Comparison of ENCODE assay signal across 26 cellular contexts in genomic region chr2:54258171-54258570, GRCh38. TPM values are rescaled to one million over a fixed set of nuclear protein-coding genes. Genes with fewer than 3 reads are reported as not detected.
"Had no signal": no experiment of that assay in that cellular context is flagged by ENCODE, and none has a peak within 500 bp of the region (broad histone marks: within the 10 kb centered on the region; RNA-seq: fewer than 3 reads in every experiment).

No MANE protein-coding gene starts in this region.

- H3K36me3 Mint-ChIP-seq: activated naive CD8-positive, alpha-beta T cell treated with anti-CD3 and anti-CD28 coated beads, Interleukin-2, amount 10 ng/mL, durations not matched to agents 7 days and 5 days; brain; mesothelial cell of epicardium; natural killer cell; type B pancreatic cell had no signal

- ATAC-seq: activated T-cell treated with anti-CD3 and anti-CD28 coated beads, Interleukin-2, amount 50 U/mL, for 72 hours; natural killer cell; right lobe of liver; SK-N-SH treated with all-trans-retinoic acid at 6 μM for 48 hours had no signal

- H3K27me3 ChIP-seq: esophagus squamous epithelium, right lobe of liver, spleen, testis had no signal

- H3K9me3 Mint-ChIP-seq: activated CD4-positive, alpha-beta memory T cell treated with anti-CD3 and anti-CD28 coated beads, Interleukin-2, amount 10 ng/mL, durations not matched to agents 7 days and 5 days; brain; mesothelial cell of epicardium; natural killer cell; type B pancreatic cell had no signal

- H3K27ac ChIP-seq: coronary artery, esophagus squamous epithelium, left ventricle myocardium inferior, parathyroid adenoma, right lobe of liver, spleen, testis had no signal

- H3K4me3 ChIP-seq: coronary artery, esophagus squamous epithelium, left ventricle myocardium inferior, right lobe of liver, spleen, testis had no signal

- H3K4me1 ChIP-seq: esophagus squamous epithelium, left ventricle myocardium inferior, parathyroid adenoma, right lobe of liver, spleen had no signal

- H3K27ac Mint-ChIP-seq: activated CD4-positive, alpha-beta memory T cell treated with anti-CD3 and anti-CD28 coated beads, Interleukin-2, amount 10 ng/mL, durations not matched to agents 7 days and 5 days; activated naive CD4-positive, alpha-beta T cell treated with anti-CD3 and anti-CD28 coated beads for 36 hours; activated naive CD8-positive, alpha-beta T cell treated with anti-CD3 and anti-CD28 coated beads, Interleukin-2, amount 10 ng/mL, durations not matched to agents 7 days and 5 days; activated T-cell treated with anti-CD3 and anti-CD28 coated beads, Interleukin-2, amount 50 U/mL, for 72 hours; brain; endodermal cell; mesothelial cell of epicardium; natural killer cell; type B pancreatic cell had no signal

- H3K27me3 Mint-ChIP-seq: activated CD4-positive, alpha-beta memory T cell treated with anti-CD3 and anti-CD28 coated beads, Interleukin-2, amount 10 ng/mL, durations not matched to agents 7 days and 5 days; activated naive CD8-positive, alpha-beta T cell treated with anti-CD3 and anti-CD28 coated beads, Interleukin-2, amount 10 ng/mL, durations not matched to agents 7 days and 5 days; type B pancreatic cell had no signal

- H2AFZ ChIP-seq: parathyroid adenoma had no signal

- DNase-seq: activated CD4-positive, alpha-beta memory T cell treated with anti-CD3 and anti-CD28 coated beads, Interleukin-2, amount 10 ng/mL, durations not matched to agents 7 days and 5 days; activated CD4-positive, alpha-beta T cell treated with anti-CD3 and anti-CD28 coated beads for 48 hours; activated effector memory CD4-positive, alpha-beta T cell treated with Interleukin-2 at 50 U/mL for 16 hours; activated naive CD4-positive, alpha-beta T cell treated with anti-CD3 and anti-CD28 coated beads for 36 hours; activated naive CD8-positive, alpha-beta T cell treated with anti-CD3 and anti-CD28 coated beads, Interleukin-2, amount 10 ng/mL, durations not matched to agents 7 days and 5 days; activated T-cell treated with anti-CD3 and anti-CD28 coated beads, Interleukin-2, amount 50 U/mL, for 72 hours; central memory CD4-positive, alpha-beta T cell; endodermal cell; esophagus squamous epithelium; foreskin fibroblast; left ventricle myocardium inferior; natural killer cell; right lobe of liver; spleen; stimulated activated CD4-positive, alpha-beta T cell treated with anti-CD3 and anti-CD28 coated beads, Interleukin-4, amount 100 ng/mL, for 1 hour; stimulated activated naive CD4-positive, alpha-beta T cell; testis had no signal

- H3K9me3 ChIP-seq: left ventricle myocardium inferior, right lobe of liver, testis had no signal

- H3K36me3 ChIP-seq: esophagus squamous epithelium, left ventricle myocardium inferior, right lobe of liver had no signal

- H3K9ac ChIP-seq: parathyroid adenoma had no signal

- H3K4me1 Mint-ChIP-seq: activated CD4-positive, alpha-beta memory T cell treated with anti-CD3 and anti-CD28 coated beads, Interleukin-2, amount 10 ng/mL, durations not matched to agents 7 days and 5 days; activated naive CD8-positive, alpha-beta T cell treated with anti-CD3 and anti-CD28 coated beads, Interleukin-2, amount 10 ng/mL, durations not matched to agents 7 days and 5 days; endodermal cell; mesothelial cell of epicardium; natural killer cell had no signal

- H3K4me3 Mint-ChIP-seq: activated CD4-positive, alpha-beta memory T cell treated with anti-CD3 and anti-CD28 coated beads, Interleukin-2, amount 10 ng/mL, durations not matched to agents 7 days and 5 days; activated naive CD4-positive, alpha-beta T cell treated with anti-CD3 and anti-CD28 coated beads for 36 hours; activated naive CD8-positive, alpha-beta T cell treated with anti-CD3 and anti-CD28 coated beads, Interleukin-2, amount 10 ng/mL, durations not matched to agents 7 days and 5 days; activated T-cell treated with anti-CD3 and anti-CD28 coated beads, Interleukin-2, amount 50 U/mL, for 72 hours; brain; endodermal cell; mesothelial cell of epicardium; natural killer cell; type B pancreatic cell had no signal

RNA-seq across cellular contexts. Expression of gene TSPYL6, which starts 2.1 kb away (rescaled TPM):
- total RNA-seq: activated CD4-positive, alpha-beta memory T cell treated with anti-CD3 and anti-CD28 coated beads, Interleukin-2, amount 10 ng/mL, durations not matched to agents 7 days and 5 days; activated naive CD4-positive, alpha-beta T cell treated with anti-CD3 and anti-CD28 coated beads for 36 hours; activated naive CD8-positive, alpha-beta T cell treated with anti-CD3 and anti-CD28 coated beads, Interleukin-2, amount 10 ng/mL, durations not matched to agents 7 days and 5 days; activated T-cell treated with anti-CD3 and anti-CD28 coated beads, Interleukin-2, amount 50 U/mL, for 72 hours; endodermal cell; esophagus squamous epithelium; kidney epithelial cell; lung microvascular endothelial cell; mesothelial cell of epicardium; natural killer cell; right lobe of liver; T-helper 2 cell treated with Interferon-gamma antibody and Interleukin-4, amounts not matched to agents 100 ng/mL and 5 ng/mL, for 36 hours had no signal
- polyA plus RNA-seq: spleen had no signal
